Comparison of ENCODE assay signal across 1 cellular context in genomic region chr17:82551779-82552457, GRCh38.
A peak's percentile ranks its signal among the peaks of the same experiment; 100 is the strongest.
TF ChIP-seq lines count a peak whose summit lies in the region.

No MANE protein-coding gene starts in this region.

TF ChIP-seq in HepG2, 621 proteins besides CTCF, POLR2A, EP300 and RAD21 (continued from another document and continues in another):
- peak; percentile 71; the same call in 1 of the 2 replicates for TF ChIP-seq ZNF280D (CRISPR knock-in tag; IDR thresholded peaks at IDR 0.05)
- TF ChIP-seq ZNF672 (CRISPR knock-in tag; IDR thresholded peaks at IDR 0.05) = no peak
- TF ChIP-seq ZNF558 (CRISPR knock-in tag; IDR thresholded peaks at IDR 0.05; ENCODE audit: borderline replicate concordance) = no peak
- TF ChIP-seq HOXA3 (CRISPR knock-in tag; IDR thresholded peaks at IDR 0.05) = peak; percentile 54; the same call in 1 of the 2 replicates
- TF ChIP-seq ASH2L (IDR thresholded peaks at IDR 0.05; ENCODE audit: insufficient read length, low read depth, low read length) = peak; percentile 22
- no peak for TF ChIP-seq ZC3H4 (CRISPR knock-in tag; IDR thresholded peaks at IDR 0.05; ENCODE audit: borderline replicate concordance)
- TF ChIP-seq ZBTB20 (CRISPR knock-in tag; IDR thresholded peaks at IDR 0.05; ENCODE audit: borderline replicate concordance, low read depth) = 0 out of 2 replicates have a peak, but pooled peaks have one; percentile 33
- no peak for TF ChIP-seq NFRKB (IDR thresholded peaks at IDR 0.05)
- 0 out of 2 replicates have a peak, but pooled peaks have one; percentile 45 for TF ChIP-seq ZNF317 (CRISPR knock-in tag; IDR thresholded peaks at IDR 0.05)
- TF ChIP-seq FOXC1 (CRISPR knock-in tag; IDR thresholded peaks at IDR 0.05; ENCODE audit: borderline replicate concordance) = 0 out of 2 replicates have a peak, but pooled peaks have one; percentile 52
- peak; percentile 37; the same call in 1 of the 2 replicates for TF ChIP-seq ZMYM3 (CRISPR knock-in tag; IDR thresholded peaks at IDR 0.05)
- no peak for TF ChIP-seq DR1 (CRISPR knock-in tag; IDR thresholded peaks at IDR 0.05)
- TF ChIP-seq ZNF549 (CRISPR knock-in tag; IDR thresholded peaks at IDR 0.05) = no peak
- TF ChIP-seq ZBTB4 (CRISPR knock-in tag; IDR thresholded peaks at IDR 0.05; ENCODE audit: borderline replicate concordance) = 0 out of 2 replicates have a peak, but pooled peaks have one; percentile 34
- TF ChIP-seq IRX3 (CRISPR knock-in tag; IDR thresholded peaks at IDR 0.05; ENCODE audit: borderline replicate concordance, low read depth) = no peak
- TF ChIP-seq NFIC (IDR thresholded peaks at IDR 0.05; ENCODE audit: low read length) = no peak
- peak; percentile 76; the same call in 1 of the 2 replicates for TF ChIP-seq SALL2 (CRISPR knock-in tag; IDR thresholded peaks at IDR 0.05)
- no peak for TF ChIP-seq JUNB (CRISPR knock-in tag; IDR thresholded peaks at IDR 0.05; ENCODE audit: borderline replicate concordance)
- peak; percentile 32; the same call in 1 of the 2 replicates for TF ChIP-seq SP5 (CRISPR knock-in tag; IDR thresholded peaks at IDR 0.05; ENCODE audit: borderline replicate concordance, low read depth)
- TF ChIP-seq HOXA5 (CRISPR knock-in tag; IDR thresholded peaks at IDR 0.05) = 0 out of 2 replicates have a peak, but pooled peaks have one; percentile 74
- peak; percentile 54 for TF ChIP-seq HNF4A (CRISPR knock-in tag; IDR thresholded peaks at IDR 0.05)
- no peak for TF ChIP-seq ZSCAN31 (CRISPR knock-in tag; IDR thresholded peaks at IDR 0.05; ENCODE audit: low read depth)
- TF ChIP-seq MIXL1 (CRISPR knock-in tag; IDR thresholded peaks at IDR 0.05) = 0 out of 2 replicates have a peak, but pooled peaks have one; percentile 27
- TF ChIP-seq ZNF460 (CRISPR knock-in tag; IDR thresholded peaks at IDR 0.05; ENCODE audit: borderline replicate concordance) = no peak
- no peak for TF ChIP-seq CREB1 (IDR thresholded peaks at IDR 0.05)
- no peak for TF ChIP-seq CREB1 (CRISPR knock-in tag; IDR thresholded peaks at IDR 0.05)
- peak; percentile 68 for TF ChIP-seq U2AF1 (optimal IDR thresholded peaks at IDR 0.05; ENCODE audit: low read depth, low read length)
- TF ChIP-seq MEIS2 (CRISPR knock-in tag; IDR thresholded peaks at IDR 0.05) = peak; percentile 48; the same call in 1 of the 2 replicates
- TF ChIP-seq ZNF652 (CRISPR knock-in tag; IDR thresholded peaks at IDR 0.05; ENCODE audit: borderline replicate concordance, low read depth) = no peak
- TF ChIP-seq ZNF646 (CRISPR knock-in tag; IDR thresholded peaks at IDR 0.05) = 0 out of 2 replicates have a peak, but pooled peaks have one; percentile 46
- TF ChIP-seq SMYD3 (CRISPR knock-in tag; IDR thresholded peaks at IDR 0.05) = no peak
- 0 out of 2 replicates have a peak, but pooled peaks have one; percentile 40 for TF ChIP-seq ZNF605 (CRISPR knock-in tag; IDR thresholded peaks at IDR 0.05)
- TF ChIP-seq SALL1 (CRISPR knock-in tag; IDR thresholded peaks at IDR 0.05) = peak; percentile 61
- no peak for TF ChIP-seq ZNF713 (CRISPR knock-in tag; IDR thresholded peaks at IDR 0.05)
- TF ChIP-seq KIAA2018 (CRISPR knock-in tag; IDR thresholded peaks at IDR 0.05; ENCODE audit: borderline replicate concordance) = no peak
- TF ChIP-seq TAF15 (IDR thresholded peaks at IDR 0.05; ENCODE audit: low read depth, low read length, poor library complexity, severe bottlenecking) = peak; percentile 76
- TF ChIP-seq SRY (CRISPR knock-in tag; IDR thresholded peaks at IDR 0.05) = no peak
- TF ChIP-seq SMAD3 (CRISPR knock-in tag; IDR thresholded peaks at IDR 0.05) = peak; percentile 72; the same call in 1 of the 2 replicates
- TF ChIP-seq ZNF547 (CRISPR knock-in tag; IDR thresholded peaks at IDR 0.05) = 0 out of 2 replicates have a peak, but pooled peaks have one; percentile 38
- TF ChIP-seq ARHGAP35 (CRISPR knock-in tag; IDR thresholded peaks at IDR 0.05; ENCODE audit: borderline replicate concordance) = no peak
- TF ChIP-seq ZNF468 (CRISPR knock-in tag; IDR thresholded peaks at IDR 0.05) = no peak
- TF ChIP-seq NRL (CRISPR knock-in tag; IDR thresholded peaks at IDR 0.05; ENCODE audit: borderline replicate concordance) = peak; percentile 21; the same call in 1 of the 2 replicates
- peak; percentile 31; the same call in 1 of the 2 replicates for TF ChIP-seq GATAD2A (CRISPR knock-in tag; IDR thresholded peaks at IDR 0.05)
